Comparison of ENCODE assay signal across 10 cellular contexts in the genomic region with DNA sequence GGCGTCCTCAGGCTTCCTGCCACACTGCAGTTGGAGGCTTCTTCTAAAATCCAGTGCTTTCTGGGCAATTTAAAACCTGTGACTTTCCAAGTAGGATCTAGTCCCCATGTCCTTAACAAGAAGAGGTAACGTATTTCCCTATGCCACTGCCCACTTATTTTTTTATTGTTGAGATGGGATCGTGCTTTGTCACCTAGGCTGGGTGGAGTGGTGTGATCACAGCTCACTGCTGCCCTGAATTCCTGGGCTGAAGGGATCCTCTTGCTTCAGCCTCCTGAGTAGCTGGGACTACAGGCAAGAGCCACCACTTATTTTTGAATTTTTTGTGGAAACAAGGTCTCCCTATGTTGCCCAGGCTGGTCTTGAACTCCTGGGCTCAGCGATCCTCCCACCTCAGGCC. TPM values are rescaled to one million over a fixed set of nuclear protein-coding genes. Genes with fewer than 3 reads are reported as not detected.
DNase-seq lines count a peak whose midpoint lies in the region; ATAC-seq and TF ChIP-seq lines count a peak whose summit lies in the region.
"Had no signal": no experiment of that assay in that cellular context is flagged by ENCODE, and none has a peak within 500 bp of the region (broad histone marks: within the 10 kb centered on the region; RNA-seq: fewer than 3 reads in every experiment).

No MANE protein-coding gene starts in this region.

- no peak overlapping the region for H2BK15ac ChIP-seq in H9 (ENCODE audit: low read depth, low read length)

- no peak overlapping the region for H3T11ph ChIP-seq in H9 (ENCODE audit: low read length)

- no peak overlapping the region for H4K5ac ChIP-seq in H9 (ENCODE audit: insufficient read length, low read depth, low read length)

- WGBS in H9 (ENCODE audit: extremely low coverage, insufficient read length, low lambda C conversion rate): no CpG with 5 or more reads among the region's 4 CpGs

- H2AFZ ChIP-seq in H9 (ENCODE audit: low read length): no peak overlapping the region

- H3K23ac ChIP-seq in H9 (ENCODE audit: insufficient read length, low read depth, low read length): no peak overlapping the region

- intact Hi-C loops in left lung (cut with DNase I): no loop called here

- DNase-seq in H9 (no peak), left lung (no peak), NCI-H2196 (lab: John Stamatoyannopoulos, UW; ENCODE audit: unreplicated experiment) (no peak)
- no peak for DNase-seq in activated naive CD8-positive, alpha-beta T cell treated with anti-CD3 and anti-CD28 coated beads, Interleukin-2, amount 50 U/mL, for 24 hours
- no peak for DNase-seq in stimulated activated naive B cell treated with anti-CD40 and anti-IgM and Interleukin-4, amounts not matched to agents 10 μg/mL and 1 μg/mL and 100 μg/mL, for 72 hours
- DNase-seq: activated B cell treated with CpG ODN at 0.5 μM for 24 hours, left cardiac atrium had no signal

- peaks cover 41 to 47% of the 10 kb centered on the region in 2 experiments for H3K4me1 Mint-ChIP-seq in H9
- peaks cover 70% of the 10 kb centered on the region for H3K4me1 Mint-ChIP-seq in activated naive CD8-positive, alpha-beta T cell treated with anti-CD3 and anti-CD28 coated beads, Interleukin-2, amount 50 U/mL, for 24 hours
- H3K4me1 Mint-ChIP-seq in stimulated activated naive B cell treated with anti-CD40 and anti-IgM and Interleukin-4, amounts not matched to agents 10 μg/mL and 1 μg/mL and 100 μg/mL, for 72 hours: peaks cover 41 to 70% of the 10 kb centered on the region in 2 donors

- no peaks in the 10 kb centered on the region for H3K27me3 Mint-ChIP-seq in H9 (ENCODE audit: low read depth)
- no peaks in the 10 kb centered on the region for H3K27me3 Mint-ChIP-seq in activated naive CD8-positive, alpha-beta T cell treated with anti-CD3 and anti-CD28 coated beads, Interleukin-2, amount 50 U/mL, for 24 hours
- no peaks in the 10 kb centered on the region for H3K27me3 Mint-ChIP-seq in stimulated activated naive B cell treated with anti-CD40 and anti-IgM and Interleukin-4, amounts not matched to agents 10 μg/mL and 1 μg/mL and 100 μg/mL, for 72 hours
- H3K27me3 Mint-ChIP-seq: activated B cell treated with CpG ODN at 0.5 μM for 24 hours had no signal

- no peak overlapping the region for H4K8ac ChIP-seq in H9 (replicated peaks; ENCODE audit: insufficient read length, low read depth, low read length)

- no peak for ATAC-seq in activated naive CD8-positive, alpha-beta T cell treated with anti-CD3 and anti-CD28 coated beads, Interleukin-2, amount 50 U/mL, for 24 hours
- ATAC-seq in left lung: peak; percentile 6
- no peak for ATAC-seq in stimulated activated naive B cell treated with anti-CD40 and anti-IgM and Interleukin-4, amounts not matched to agents 10 μg/mL and 1 μg/mL and 100 μg/mL, for 72 hours (replicated peaks)
- no peak for ATAC-seq in HG03457 (IDR thresholded peaks at IDR 0.05; ENCODE audit: unreplicated experiment)
- no peak for ATAC-seq in HG02678 (IDR thresholded peaks at IDR 0.05; ENCODE audit: unreplicated experiment)
- ATAC-seq in HG03097 (IDR thresholded peaks at IDR 0.05; ENCODE audit: low FRiP score, unreplicated experiment): no peak
- ATAC-seq: left cardiac atrium had no signal

- H2BK120ac ChIP-seq in H9 (ENCODE audit: low read depth, low read length, poor library complexity, severe bottlenecking): no peak overlapping the region

- peaks cover 25 to 42% (median 37%) of the 10 kb centered on the region in 3 experiments; a peak in 6 of 7 replicates for H3K36me3 Mint-ChIP-seq in H9 (ENCODE audit: insufficient read depth in 1 of 3, low read depth in 3 of 3)
- peaks cover 40% of the 10 kb centered on the region for H3K36me3 Mint-ChIP-seq in activated naive CD8-positive, alpha-beta T cell treated with anti-CD3 and anti-CD28 coated beads, Interleukin-2, amount 50 U/mL, for 24 hours (ENCODE audit: low read depth)
- peaks cover 30 to 42% of the 10 kb centered on the region in 2 donors for H3K36me3 Mint-ChIP-seq in stimulated activated naive B cell treated with anti-CD40 and anti-IgM and Interleukin-4, amounts not matched to agents 10 μg/mL and 1 μg/mL and 100 μg/mL, for 72 hours

- no peak overlapping the region for H3K4me3 ChIP-seq in left lung

- H4K91ac ChIP-seq in H9 (ENCODE audit: insufficient read length, low read depth, low read length): no peak overlapping the region

- TF ChIP-seq CTCF in H9 (conservative IDR thresholded peaks at IDR 0.05) (no peak), left lung (IDR thresholded peaks at IDR 0.05) (no peak)

- no peaks in the 10 kb centered on the region for H3K9me3 ChIP-seq in H9 (ENCODE audit: control insufficient read depth, low read depth, low read length)
- H3K9me3 ChIP-seq in left lung: no peaks in the 10 kb centered on the region

- H3K18ac ChIP-seq in H9 (ENCODE audit: insufficient read length, low read depth, low read length): no peak overlapping the region

- H2BK12ac ChIP-seq in H9 (ENCODE audit: insufficient read length, low read depth, low read length): no peak overlapping the region

- no peak overlapping the region for H2BK5ac ChIP-seq in H9 (ENCODE audit: insufficient read length, low read length)

- H3K36me3 ChIP-seq in left lung: peaks cover 0 to 37% of the 10 kb centered on the region in 2 donors

- no peaks in the 10 kb centered on the region for H3K23me2 ChIP-seq in H9 (ENCODE audit: insufficient read length, low read depth, low read length, poor library complexity, severe bottlenecking)

- H3K9me3 Mint-ChIP-seq in H9: no peaks in the 10 kb centered on the region
- no peaks in the 10 kb centered on the region for H3K9me3 Mint-ChIP-seq in activated naive CD8-positive, alpha-beta T cell treated with anti-CD3 and anti-CD28 coated beads, Interleukin-2, amount 50 U/mL, for 24 hours
- H3K9me3 Mint-ChIP-seq in stimulated activated naive B cell treated with anti-CD40 and anti-IgM and Interleukin-4, amounts not matched to agents 10 μg/mL and 1 μg/mL and 100 μg/mL, for 72 hours: no peaks in the 10 kb centered on the region
- H3K9me3 Mint-ChIP-seq: activated B cell treated with CpG ODN at 0.5 μM for 24 hours had no signal

- H3K4me1 ChIP-seq in H9 (ENCODE audit: insufficient read depth, low read length) (peaks cover 12% of the 10 kb centered on the region), left lung (peaks cover 50 to 100% of the 10 kb centered on the region in 2 donors)

- peak overlapping the region; percentile 74 to 94 (median 88); a peak in 5 of 7 replicates for H3K27ac Mint-ChIP-seq in H9
- peak overlapping the region; percentile 39 for H3K27ac Mint-ChIP-seq in activated naive CD8-positive, alpha-beta T cell treated with anti-CD3 and anti-CD28 coated beads, Interleukin-2, amount 50 U/mL, for 24 hours
- H3K27ac Mint-ChIP-seq in stimulated activated naive B cell treated with anti-CD40 and anti-IgM and Interleukin-4, amounts not matched to agents 10 μg/mL and 1 μg/mL and 100 μg/mL, for 72 hours: peak overlapping the region; percentile 25
- H3K27ac Mint-ChIP-seq: activated B cell treated with CpG ODN at 0.5 μM for 24 hours had no signal

- H3K27ac ChIP-seq in H9 (ENCODE audit: insufficient read length, low read depth, low read length): no peak overlapping the region
- peak overlapping the region; percentile 79 to 81 for H3K27ac ChIP-seq in left lung

- H3K4me2 ChIP-seq in H9 (ENCODE audit: insufficient read depth, insufficient read length, low read length): no peak overlapping the region

- no peaks in the 10 kb centered on the region for H4K20me1 ChIP-seq in H9 (ENCODE audit: control insufficient read depth, insufficient read depth, insufficient read length)

- peaks cover 70% of the 10 kb centered on the region for H3K79me2 ChIP-seq in H9 (ENCODE audit: insufficient read depth, low read length)

- H3K9ac ChIP-seq in H9 (ENCODE audit: extremely low read depth, insufficient read length, low read length): no peak overlapping the region

- no peaks in the 10 kb centered on the region for H3K79me1 ChIP-seq in H9 (ENCODE audit: insufficient read depth, low read depth, low read length, poor library complexity, severe bottlenecking)

- H3K27me3 ChIP-seq in H9 (ENCODE audit: insufficient read depth, low read length) (no peaks in the 10 kb centered on the region), left lung (no peaks in the 10 kb centered on the region)

- H2BK20ac ChIP-seq in H9 (ENCODE audit: low read depth, low read length, poor library complexity, severe bottlenecking): no peak overlapping the region

- H2AK5ac ChIP-seq in H9 (ENCODE audit: insufficient read length, low read length): no peak overlapping the region

- H3K4me3 Mint-ChIP-seq in H9: peak overlapping the region in 1 of 2 experiments; percentile 60; a peak in 1 of 5 replicates
- no peak overlapping the region for H3K4me3 Mint-ChIP-seq in activated naive CD8-positive, alpha-beta T cell treated with anti-CD3 and anti-CD28 coated beads, Interleukin-2, amount 50 U/mL, for 24 hours
- peak overlapping the region in 1 of 2 donors; percentile 48 for H3K4me3 Mint-ChIP-seq in stimulated activated naive B cell treated with anti-CD40 and anti-IgM and Interleukin-4, amounts not matched to agents 10 μg/mL and 1 μg/mL and 100 μg/mL, for 72 hours
- H3K4me3 Mint-ChIP-seq: activated B cell treated with CpG ODN at 0.5 μM for 24 hours had no signal

- no peak overlapping the region for H3K4ac ChIP-seq in H9 (ENCODE audit: low read depth, low read length)

- H3K14ac ChIP-seq in H9 (ENCODE audit: insufficient read depth, low read length): no peak overlapping the region

- H3K56ac ChIP-seq in H9 (ENCODE audit: insufficient read length, low read depth, low read length): no peak overlapping the region

RNA-seq across cellular contexts. Expression of a gene that starts 10.0 kb away (rescaled TPM):
- 245 and 255 TPM in 2 replicates for total RNA-seq in H9 (2021)
- total RNA-seq in left lung: 100 to 1,000 TPM; 263 to 303 TPM

RNA-seq across cellular contexts. Expression of a gene that starts 35.6 kb away (rescaled TPM):
- 15.0 and 17.3 TPM in 2 replicates for total RNA-seq in H9 (2021)
- 10 to 100 TPM; 14.2 to 14.9 TPM for total RNA-seq in left lung

Comparison
In these comparisons a context has a peak if more than half of its experiments do, and no peak if none do; other contexts are left out.
1. H3K27ac Mint-ChIP-seq: peak in every context shown above with its lines; median percentile 88 in H9; 39 in activated naive CD8-positive, alpha-beta T cell treated with anti-CD3 and anti-CD28 coated beads, Interleukin-2, amount 50 U/mL, for 24 hours; 25 in stimulated activated naive B cell treated with anti-CD40 and anti-IgM and Interleukin-4, amounts not matched to agents 10 μg/mL and 1 μg/mL and 100 μg/mL, for 72 hours.